ENCODE assay signal across 17 cellular contexts in the genomic region with DNA sequence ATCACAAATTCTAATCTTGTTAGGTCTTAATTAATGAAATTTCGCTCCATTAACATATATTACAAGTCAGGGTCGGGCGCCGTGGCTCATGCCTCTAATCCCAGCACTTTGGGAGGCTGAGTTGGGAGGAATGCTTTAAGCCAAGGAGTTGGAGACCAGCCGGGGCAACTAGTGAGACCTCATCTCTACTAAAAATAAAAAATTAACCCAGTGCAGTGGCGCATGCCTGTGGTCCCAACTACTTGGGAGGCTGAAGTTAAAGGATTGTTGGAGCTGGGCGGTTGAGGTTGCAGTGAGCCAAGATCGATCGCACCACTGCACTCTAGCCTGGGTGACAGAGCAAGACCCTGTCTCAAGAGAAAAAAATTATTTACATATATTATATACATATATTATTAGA. TPM values are rescaled to one million over a fixed set of nuclear protein-coding genes. Genes with fewer than 3 reads are reported as not detected.
DNase-seq lines count a peak whose midpoint lies in the region; ATAC-seq and TF ChIP-seq lines count a peak whose summit lies in the region.
"Had no signal": no experiment of that assay in that cellular context is flagged by ENCODE, and none has a peak within 500 bp of the region (broad histone marks: within the 10 kb centered on the region; RNA-seq: fewer than 3 reads in every experiment).

No MANE protein-coding gene starts in this region.

- H3K27me3 ChIP-seq in gastroesophageal sphincter: peaks cover 15% of the 10 kb centered on the region

- H3K9me3 Mint-ChIP-seq in stimulated activated naive CD8-positive, alpha-beta T cell treated with anti-CD3 and anti-CD28 coated beads, Interleukin-15, Interleukin-2, amounts not matched to agents 100 ng/mL and 50 ng/mL, for 24 hours: no peaks in the 10 kb centered on the region
- H3K9me3 Mint-ChIP-seq in activated CD4-positive, alpha-beta memory T cell treated with anti-CD3 and anti-CD28 coated beads for 36 hours: no peaks in the 10 kb centered on the region
- H3K9me3 Mint-ChIP-seq in effector memory CD8-positive, alpha-beta T cell: no peaks in the 10 kb centered on the region

- no peaks in the 10 kb centered on the region for H3K27me3 Mint-ChIP-seq in stimulated activated naive CD8-positive, alpha-beta T cell treated with anti-CD3 and anti-CD28 coated beads, Interleukin-15, Interleukin-2, amounts not matched to agents 100 ng/mL and 50 ng/mL, for 24 hours
- H3K27me3 Mint-ChIP-seq in activated CD4-positive, alpha-beta memory T cell treated with anti-CD3 and anti-CD28 coated beads for 36 hours: no peaks in the 10 kb centered on the region
- H3K27me3 Mint-ChIP-seq in effector memory CD8-positive, alpha-beta T cell: no peaks in the 10 kb centered on the region

- 83 to 90% methylated on average over 3 to 9 of the region's 9 CpGs for WGBS in gastroesophageal sphincter (ENCODE audit: low coverage in 1 of 2), 2 donors

- TF ChIP-seq CTCF in gastroesophageal sphincter (IDR thresholded peaks at IDR 0.05): no peak

- no peak overlapping the region for H3K4me3 ChIP-seq in gastroesophageal sphincter
- H3K4me3 ChIP-seq: lung had no signal

- H3K27ac ChIP-seq in gastroesophageal sphincter: no peak overlapping the region

- no peaks in the 10 kb centered on the region for H3K9me3 ChIP-seq in gastroesophageal sphincter

- peak overlapping the region; percentile 51 for H3K4me3 Mint-ChIP-seq in stimulated activated naive CD8-positive, alpha-beta T cell treated with anti-CD3 and anti-CD28 coated beads, Interleukin-15, Interleukin-2, amounts not matched to agents 100 ng/mL and 50 ng/mL, for 24 hours
- H3K4me3 Mint-ChIP-seq in activated CD4-positive, alpha-beta memory T cell treated with anti-CD3 and anti-CD28 coated beads for 36 hours: no peak overlapping the region
- H3K4me3 Mint-ChIP-seq in effector memory CD8-positive, alpha-beta T cell: peak overlapping the region; percentile 62 to 66

- CTCF ChIA-PET in activated CD4-positive, alpha-beta memory T cell treated with anti-CD3 and anti-CD28 coated beads for 36 hours (lab: Charles Lee): interaction anchor here (0.9 to 1.4 kb wide), 2 partner anchors 29 to 63 kb away, joined by 3 to 6 read pairs; no protein-coding TSS in a partner anchor

- no peaks in the 10 kb centered on the region for H3K4me1 ChIP-seq in gastroesophageal sphincter

- no peak for TF ChIP-seq EP300 in gastroesophageal sphincter (IDR thresholded peaks at IDR 0.05)

- DNase-seq in stimulated activated naive CD8-positive, alpha-beta T cell treated with anti-CD3 and anti-CD28 coated beads, Interleukin-15, Interleukin-2, amounts not matched to agents 100 U/mL and 50 U/mL, for 24 hours: no peak
- no peak for DNase-seq in activated CD4-positive, alpha-beta memory T cell treated with anti-CD3 and anti-CD28 coated beads for 36 hours
- DNase-seq in effector memory CD8-positive, alpha-beta T cell: no peak
- DNase-seq in NCI-H2171 treated with DMSO at 0.1 percent for 48 hours (lab: John Stamatoyannopoulos, UW): no peak
- DNase-seq: DMS79, NCI-H1694, NCI-H345, SHP77 had no signal

- peak overlapping the region; percentile 82 for H3K27ac Mint-ChIP-seq in stimulated activated naive CD8-positive, alpha-beta T cell treated with anti-CD3 and anti-CD28 coated beads, Interleukin-15, Interleukin-2, amounts not matched to agents 100 ng/mL and 50 ng/mL, for 24 hours
- peak overlapping the region; percentile 80 for H3K27ac Mint-ChIP-seq in activated CD4-positive, alpha-beta memory T cell treated with anti-CD3 and anti-CD28 coated beads for 36 hours
- peak overlapping the region; percentile 93 to 94 for H3K27ac Mint-ChIP-seq in effector memory CD8-positive, alpha-beta T cell

- POLR2A ChIA-PET in activated CD4-positive, alpha-beta memory T cell treated with anti-CD3 and anti-CD28 coated beads for 36 hours (lab: Charles Lee): no interaction called here

- intact Hi-C loops in activated CD4-positive, alpha-beta memory T cell treated with anti-CD3 and anti-CD28 coated beads for 36 hours (cut with micrococcal nuclease): loop anchor here (5.0 kb wide), 1 partner anchor 295 kb away; no protein-coding TSS in a partner anchor

- H3K36me3 Mint-ChIP-seq in stimulated activated naive CD8-positive, alpha-beta T cell treated with anti-CD3 and anti-CD28 coated beads, Interleukin-15, Interleukin-2, amounts not matched to agents 100 ng/mL and 50 ng/mL, for 24 hours (ENCODE audit: low read depth): peaks cover 73% of the 10 kb centered on the region
- peaks cover 62% of the 10 kb centered on the region for H3K36me3 Mint-ChIP-seq in activated CD4-positive, alpha-beta memory T cell treated with anti-CD3 and anti-CD28 coated beads for 36 hours
- H3K36me3 Mint-ChIP-seq in effector memory CD8-positive, alpha-beta T cell (ENCODE audit: insufficient read depth): peaks cover 94% of the 10 kb centered on the region

- TF ChIP-seq POLR2A in gastroesophageal sphincter (IDR thresholded peaks at IDR 0.05): no peak

- H3K4me1 Mint-ChIP-seq in stimulated activated naive CD8-positive, alpha-beta T cell treated with anti-CD3 and anti-CD28 coated beads, Interleukin-15, Interleukin-2, amounts not matched to agents 100 ng/mL and 50 ng/mL, for 24 hours (ENCODE audit: low read depth): peaks cover 74% of the 10 kb centered on the region
- peaks cover 57% of the 10 kb centered on the region for H3K4me1 Mint-ChIP-seq in activated CD4-positive, alpha-beta memory T cell treated with anti-CD3 and anti-CD28 coated beads for 36 hours (ENCODE audit: low read depth)
- peaks cover 53 to 55% of the 10 kb centered on the region in 2 donors for H3K4me1 Mint-ChIP-seq in effector memory CD8-positive, alpha-beta T cell (ENCODE audit: low read depth in 2 of 2)

- ATAC-seq in stimulated activated naive CD8-positive, alpha-beta T cell treated with anti-CD3 and anti-CD28 coated beads, Interleukin-15, Interleukin-2, amounts not matched to agents 100 U/mL and 50 U/mL, for 24 hours: no peak
- no peak for ATAC-seq in effector memory CD8-positive, alpha-beta T cell (replicated peaks)
- ATAC-seq in HG02884 (IDR thresholded peaks at IDR 0.05; ENCODE audit: unreplicated experiment) (no peak), gastroesophageal sphincter (no peak), GM19455 (IDR thresholded peaks at IDR 0.05; ENCODE audit: unreplicated experiment) (no peak)

- no peaks in the 10 kb centered on the region for H3K36me3 ChIP-seq in gastroesophageal sphincter

RNA-seq across cellular contexts. Expression of a gene that starts 1.9 kb away (rescaled TPM):
- 1 to 10 TPM in 1 of 2 experiments, under 1 TPM in 1; 0.86 to 1.1 TPM for total RNA-seq in activated CD4-positive, alpha-beta memory T cell treated with anti-CD3 and anti-CD28 coated beads for 36 hours
- total RNA-seq in gastroesophageal sphincter: not detected
- total RNA-seq: fibroblast of villous mesenchyme, GM23248, LHCN-M2, subcutaneous adipose tissue had no signal

RNA-seq across cellular contexts. Expression of a gene that starts 32.7 kb away (rescaled TPM):
- under 1 TPM; 0.26 to 0.41 TPM for total RNA-seq in activated CD4-positive, alpha-beta memory T cell treated with anti-CD3 and anti-CD28 coated beads for 36 hours
- 1 to 10 TPM in 2 of 4 donors, under 1 TPM in 2; 0.46 to 4.2 (median 0.81) TPM for total RNA-seq in gastroesophageal sphincter
- total RNA-seq: fibroblast of villous mesenchyme, GM23248, LHCN-M2 had no signal
